11 cellular contexts compared by ENCODE assay signal in genomic region chr10:78543749-78544446, GRCh38.
DNase-seq lines count a peak whose midpoint lies in the region; ATAC-seq, FAIRE-seq and TF ChIP-seq lines count a peak whose summit lies in the region.
"Had no signal": no experiment of that assay in that cellular context is flagged by ENCODE, and none has a peak within 500 bp of the region (broad histone marks: within the 10 kb centered on the region; RNA-seq: fewer than 3 reads in every experiment).

No MANE protein-coding gene starts in this region.

- no peak overlapping the region for H3K4me3 Mint-ChIP-seq in activated T-helper 1 cell treated with anti-CD3 and anti-CD28 coated beads, Interleukin-12 subunit alpha, Interleukin-12 subunit beta, Interleukin-2, Interleukin-4 antibody, amounts not matched to agents 30 ng/mL and 10 ng/mL and 1 ng/mL, durations not matched to agents 14 hours and 24 hours and 36 hours
- H3K4me3 Mint-ChIP-seq: T-cell had no signal

- H3K36me3 Mint-ChIP-seq in activated T-helper 1 cell treated with anti-CD3 and anti-CD28 coated beads, Interleukin-12 subunit alpha, Interleukin-12 subunit beta, Interleukin-2, Interleukin-4 antibody, amounts not matched to agents 30 ng/mL and 10 ng/mL and 1 ng/mL, durations not matched to agents 14 hours and 24 hours and 36 hours (ENCODE audit: low read depth), result peaks cover 2% of the 10 kb centered on the region
- H3K36me3 Mint-ChIP-seq: T-cell had no signal

- H3K27me3 ChIP-seq in rectal smooth muscle tissue (ENCODE audit: control insufficient read depth, insufficient read depth, low read length), result no peaks in the 10 kb centered on the region

- no peaks in the 10 kb centered on the region for H3K36me3 ChIP-seq in rectal smooth muscle tissue (ENCODE audit: control insufficient read depth, insufficient read depth, low read length)

- intact Hi-C loops in activated T-helper 1 cell treated with anti-CD3 and anti-CD28 coated beads, Interleukin-12 subunit alpha, Interleukin-12 subunit beta, Interleukin-2, Interleukin-4 antibody, amounts not matched to agents 30 ng/mL and 10 ng/mL and 1 ng/mL, durations not matched to agents 14 hours and 24 hours and 36 hours (cut with micrococcal nuclease), result no loop called here

- H3K4me1 Mint-ChIP-seq in activated T-helper 1 cell treated with anti-CD3 and anti-CD28 coated beads, Interleukin-12 subunit alpha, Interleukin-12 subunit beta, Interleukin-2, Interleukin-4 antibody, amounts not matched to agents 30 ng/mL and 10 ng/mL and 1 ng/mL, durations not matched to agents 14 hours and 24 hours and 36 hours (ENCODE audit: low read depth), result peaks cover 26% of the 10 kb centered on the region

- no peak overlapping the region for H3K9ac ChIP-seq in rectal smooth muscle tissue (ENCODE audit: low read length)

- H3K27ac Mint-ChIP-seq in activated T-helper 1 cell treated with anti-CD3 and anti-CD28 coated beads, Interleukin-12 subunit alpha, Interleukin-12 subunit beta, Interleukin-2, Interleukin-4 antibody, amounts not matched to agents 30 ng/mL and 10 ng/mL and 1 ng/mL, durations not matched to agents 14 hours and 24 hours and 36 hours, result no peak overlapping the region
- H3K27ac Mint-ChIP-seq: T-cell had no signal

- peak; percentile 94 for DNase-seq in EH (ENCODE audit: low read depth)
- DNase-seq in astrocyte of the hippocampus (ENCODE audit: low read depth, low spot score), result peak; percentile 94
- peak; percentile 25 for DNase-seq in inferior parietal cortex (ENCODE audit: extremely low spot score)
- no peak for DNase-seq in H54 (ENCODE audit: insufficient read length, low spot score)
- no peak for DNase-seq in DMS53 (lab: John Stamatoyannopoulos, UW)
- no peak for DNase-seq in activated T-helper 1 cell treated with anti-CD3 and anti-CD28 coated beads, Interleukin-12 subunit alpha, Interleukin-12 subunit beta, Interleukin-2, Interleukin-4 antibody, amounts not matched to agents 30 ng/mL and 10 ng/mL and 1 ng/mL, durations not matched to agents 14 hours and 24 hours and 36 hours (ENCODE audit: low spot score)
- DNase-seq: activated naive CD4-positive, alpha-beta T cell treated with anti-CD3 and anti-CD28 coated beads, Interleukin-2, amount 50 U/mL, for 16 hours; T-cell had no signal

- no peak for FAIRE-seq in H54 (lab: Jason Lieb, UNC)

- ATAC-seq in GM21515 (IDR thresholded peaks at IDR 0.05; ENCODE audit: unreplicated experiment), result no peak
- ATAC-seq: left colon, T-cell had no signal

- peak overlapping the region; percentile 67 for H3K27ac ChIP-seq in rectal smooth muscle tissue (ENCODE audit: low read depth, low read length)

- H3K9me3 Mint-ChIP-seq in activated T-helper 1 cell treated with anti-CD3 and anti-CD28 coated beads, Interleukin-12 subunit alpha, Interleukin-12 subunit beta, Interleukin-2, Interleukin-4 antibody, amounts not matched to agents 30 ng/mL and 10 ng/mL and 1 ng/mL, durations not matched to agents 14 hours and 24 hours and 36 hours, result no peaks in the 10 kb centered on the region
- H3K9me3 Mint-ChIP-seq: T-cell had no signal

- H3K4me3 ChIP-seq in rectal smooth muscle tissue (ENCODE audit: low read length), result no peak overlapping the region

- peaks cover 26% of the 10 kb centered on the region for H3K4me1 ChIP-seq in rectal smooth muscle tissue (ENCODE audit: control insufficient read depth, insufficient read depth, low read length)

- no peak for TF ChIP-seq POLR2A in H54 (IDR thresholded peaks at IDR 0.05; ENCODE audit: low read depth, low read length)

- peaks cover 5% of the 10 kb centered on the region for H3K27me3 Mint-ChIP-seq in activated T-helper 1 cell treated with anti-CD3 and anti-CD28 coated beads, Interleukin-12 subunit alpha, Interleukin-12 subunit beta, Interleukin-2, Interleukin-4 antibody, amounts not matched to agents 30 ng/mL and 10 ng/mL and 1 ng/mL, durations not matched to agents 14 hours and 24 hours and 36 hours (ENCODE audit: insufficient read depth)

Comparison
In these comparisons a context has a peak if more than half of its experiments do, and no peak if none do; other contexts are left out.
1. DNase-seq: peak in EH (single experiment), astrocyte of the hippocampus (single experiment) and inferior parietal cortex (single experiment); none in H54 (single experiment), DMS53 (single experiment) and activated T-helper 1 cell treated with anti-CD3 and anti-CD28 coated beads, Interleukin-12 subunit alpha, Interleukin-12 subunit beta, Interleukin-2, Interleukin-4 antibody, amounts not matched to agents 30 ng/mL and 10 ng/mL and 1 ng/mL, durations not matched to agents 14 hours and 24 hours and 36 hours (single experiment).